ENCODE assay signal across 8 cellular contexts in the genomic region with DNA sequence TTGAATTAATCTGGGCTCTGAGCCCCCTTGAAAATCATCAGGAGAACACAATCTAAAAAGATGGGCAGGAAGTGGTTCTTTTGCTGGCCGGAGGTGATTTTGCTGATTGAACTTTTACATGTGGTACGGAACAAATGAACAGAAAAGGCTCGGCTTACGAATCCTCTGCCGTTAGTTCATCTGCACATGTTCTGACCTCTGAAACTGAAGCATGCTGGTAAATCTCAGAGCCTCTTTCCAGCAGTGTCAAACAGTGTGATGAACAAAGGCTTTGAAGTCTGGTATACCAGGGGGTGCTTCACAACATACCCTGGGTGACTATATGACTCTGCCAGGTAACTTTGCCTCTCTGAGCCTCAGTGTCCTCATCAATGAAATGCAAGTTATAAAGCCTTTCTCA.
A peak's percentile ranks its signal among the peaks of the same experiment; 100 is the strongest.
DNase-seq lines count a peak whose midpoint lies in the region; ATAC-seq and TF ChIP-seq lines count a peak whose summit lies in the region.

No MANE protein-coding gene starts in this region.

- no peaks in the 10 kb centered on the region for H3K79me2 ChIP-seq in Loucy (ENCODE audit: insufficient read depth, low read length)

- H3F3A ChIP-seq in Loucy (ENCODE audit: low read depth) = no peaks in the 10 kb centered on the region

- H3K4me2 ChIP-seq in Loucy (ENCODE audit: low read depth, low read length, poor library complexity, severe bottlenecking) = peak overlapping the region; percentile 61

- H3K27me3 ChIP-seq in Loucy (ENCODE audit: insufficient read depth, low read length, poor library complexity, severe bottlenecking) (no peaks in the 10 kb centered on the region), thoracic aorta (replicated peaks; ENCODE audit: insufficient read depth) (no peaks in the 10 kb centered on the region), MG63 (no peaks in the 10 kb centered on the region)

- CTCF ChIA-PET in activated CD8-positive, alpha-beta memory T cell treated with anti-CD3 and anti-CD28 coated beads, Interleukin-2, amount 10 ng/mL, durations not matched to agents 7 days and 5 days (lab: Charles Lee) = interaction anchor here (0.9 to 3.7 kb wide), 4 partner anchors 8 to 226 kb away, joined by 3 to 20 read pairs (median 10); no protein-coding TSS in a partner anchor

- H3K4me3 Mint-ChIP-seq in activated CD8-positive, alpha-beta memory T cell treated with anti-CD3 and anti-CD28 coated beads, Interleukin-2, amount 10 ng/mL, durations not matched to agents 7 days and 5 days = peak overlapping the region; percentile 14

- H3K36me3 Mint-ChIP-seq in activated CD8-positive, alpha-beta memory T cell treated with anti-CD3 and anti-CD28 coated beads, Interleukin-2, amount 10 ng/mL, durations not matched to agents 7 days and 5 days = no peaks in the 10 kb centered on the region

- H3K36me3 ChIP-seq in Loucy (ENCODE audit: insufficient read depth, low read length) (no peaks in the 10 kb centered on the region), thoracic aorta (no peaks in the 10 kb centered on the region), MG63 (no peaks in the 10 kb centered on the region)

- peak overlapping the region; percentile 75 to 82 for H3K27ac ChIP-seq in thoracic aorta

- peak overlapping the region; percentile 26; the same call in 1 of the 2 replicates for H2AFZ ChIP-seq in Loucy (ENCODE audit: low read length)

- peaks cover 9% of the 10 kb centered on the region for H3K27me3 Mint-ChIP-seq in activated CD8-positive, alpha-beta memory T cell treated with anti-CD3 and anti-CD28 coated beads, Interleukin-2, amount 10 ng/mL, durations not matched to agents 7 days and 5 days

- no peaks in the 10 kb centered on the region for H3K9me3 Mint-ChIP-seq in activated CD8-positive, alpha-beta memory T cell treated with anti-CD3 and anti-CD28 coated beads, Interleukin-2, amount 10 ng/mL, durations not matched to agents 7 days and 5 days (ENCODE audit: low read depth)

- H3K27ac Mint-ChIP-seq in activated CD8-positive, alpha-beta memory T cell treated with anti-CD3 and anti-CD28 coated beads, Interleukin-2, amount 10 ng/mL, durations not matched to agents 7 days and 5 days = peak overlapping the region; percentile 21

- no peak for TF ChIP-seq CTCF in Loucy (conservative IDR thresholded peaks at IDR 0.05; ENCODE audit: low read length)
- TF ChIP-seq CTCF in foreskin fibroblast (IDR thresholded peaks at IDR 0.05; ENCODE audit: low read depth, low read length) = no peak
- TF ChIP-seq CTCF in thoracic aorta (IDR thresholded peaks at IDR 0.05) = no peak

- no peaks in the 10 kb centered on the region for H4K20me1 ChIP-seq in Loucy (ENCODE audit: insufficient read depth, low read length, poor library complexity, severe bottlenecking)

- H3K4me1 Mint-ChIP-seq in activated CD8-positive, alpha-beta memory T cell treated with anti-CD3 and anti-CD28 coated beads, Interleukin-2, amount 10 ng/mL, durations not matched to agents 7 days and 5 days = peaks cover 23% of the 10 kb centered on the region

- no peaks in the 10 kb centered on the region for H3K9me2 ChIP-seq in Loucy (replicated peaks; ENCODE audit: low read depth, low read length)

- peak overlapping the region; percentile 25 for H3K4me3 ChIP-seq in Loucy (ENCODE audit: low read length, poor library complexity, severe bottlenecking)
- H3K4me3 ChIP-seq in foreskin fibroblast (ENCODE audit: low read depth in 1 of 2, low read length in 2 of 2) = no peak overlapping the region
- H3K4me3 ChIP-seq in thoracic aorta = peak overlapping the region; percentile 60
- H3K4me3 ChIP-seq in MG63 = no peak overlapping the region

- ATAC-seq in activated CD8-positive, alpha-beta memory T cell treated with anti-CD3 and anti-CD28 coated beads, Interleukin-2, amount 10 ng/mL, durations not matched to agents 7 days and 5 days = peak; percentile 73
- ATAC-seq in thoracic aorta (ENCODE audit: insufficient number of reproducible peaks, low FRiP score, low read depth) (no peak), HG03280 (IDR thresholded peaks at IDR 0.05; ENCODE audit: unreplicated experiment) (no peak)

- peak; percentile 59 for DNase-seq in activated CD8-positive, alpha-beta memory T cell treated with anti-CD3 and anti-CD28 coated beads, Interleukin-2, amount 10 ng/mL, durations not matched to agents 7 days and 5 days
- DNase-seq in activated CD8-positive, alpha-beta memory T cell treated with anti-CD3 and anti-CD28 coated beads, Interleukin-2, amount 50 U/mL, for 48 hours = no peak
- DNase-seq in foreskin fibroblast = peak; percentile 45 to 60
- DNase-seq in thoracic aorta (ENCODE audit: low spot score) = no peak
- DNase-seq in hippocampal formation (lab: John Stamatoyannopoulos, UW) = no peak
- DNase-seq in MG63 = no peak

- H3K9me3 ChIP-seq in Loucy (ENCODE audit: insufficient read depth, low read depth, low read length) (no peaks in the 10 kb centered on the region), thoracic aorta (no peaks in the 10 kb centered on the region), MG63 (no peaks in the 10 kb centered on the region)

- H3K9ac ChIP-seq in Loucy (ENCODE audit: low read depth, low read length, poor library complexity, severe bottlenecking) = no peak overlapping the region

- peaks cover 20% of the 10 kb centered on the region for H3K4me1 ChIP-seq in Loucy (ENCODE audit: insufficient read depth, low read length, poor library complexity, severe bottlenecking)
- H3K4me1 ChIP-seq in thoracic aorta (ENCODE audit: control insufficient read depth in 1 of 2, low read depth in 2 of 2) = peaks cover 40 to 79% of the 10 kb centered on the region in 2 donors

Comparison
In these comparisons a context has a peak if more than half of its experiments do, and no peak if none do; other contexts are left out.
1. DNase-seq: peak in activated CD8-positive, alpha-beta memory T cell treated with anti-CD3 and anti-CD28 coated beads, Interleukin-2, amount 10 ng/mL, durations not matched to agents 7 days and 5 days (single experiment) and foreskin fibroblast (2 of 2); none in activated CD8-positive, alpha-beta memory T cell treated with anti-CD3 and anti-CD28 coated beads, Interleukin-2, amount 50 U/mL, for 48 hours (single experiment), thoracic aorta (single experiment), hippocampal formation (0 of 2) and MG63 (single experiment).
2. H3K4me3 ChIP-seq: peak in Loucy (single experiment) and thoracic aorta (single experiment); none in foreskin fibroblast (0 of 2) and MG63 (single experiment).